ENCODE assay signal across 8 cellular contexts in the genomic region with DNA sequence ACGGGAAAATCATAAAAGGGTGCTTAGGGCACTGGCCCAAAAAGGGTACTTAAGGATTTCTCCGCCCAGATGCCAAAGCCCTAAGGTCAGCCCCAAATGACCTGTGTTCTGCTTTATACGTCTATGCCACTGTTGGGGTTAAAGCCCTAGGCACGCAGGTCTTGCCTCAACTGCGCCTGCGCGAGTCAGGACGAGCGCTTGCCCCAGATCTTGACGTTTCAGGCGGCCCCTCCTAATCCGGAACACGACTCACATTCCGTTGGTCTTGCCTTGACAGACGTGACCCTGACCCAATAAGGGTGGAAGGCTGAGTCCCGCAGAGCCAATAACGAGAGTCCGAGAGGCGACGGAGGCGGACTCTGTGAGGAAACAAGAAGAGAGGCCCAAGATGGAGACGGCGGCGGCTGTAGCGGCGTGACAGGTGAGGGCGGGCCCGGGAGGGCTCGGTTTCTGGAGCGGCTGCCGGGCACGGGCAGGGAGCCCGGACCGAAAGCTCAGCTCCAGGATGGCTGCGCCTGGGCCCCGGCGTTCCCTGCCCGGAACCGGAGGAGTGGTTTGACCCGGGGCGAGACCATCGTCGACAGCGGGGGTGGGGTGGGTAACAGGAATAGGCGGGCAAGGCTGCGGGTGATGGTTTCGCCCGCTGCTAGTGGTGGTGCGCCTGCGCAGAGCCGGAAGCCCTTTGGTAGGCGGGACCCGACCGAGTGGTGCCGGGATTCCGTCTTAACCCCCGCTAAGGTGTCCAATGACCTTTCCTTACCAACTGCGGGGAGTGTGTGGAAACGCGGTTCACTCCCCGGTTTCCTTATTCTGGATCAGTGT. TPM values are rescaled to one million over a fixed set of nuclear protein-coding genes. Genes with fewer than 3 reads are reported as not detected.
DNase-seq lines count a peak whose midpoint lies in the region; ATAC-seq and TF ChIP-seq lines count a peak whose summit lies in the region.

A gene (plus strand): TSS at position 375 of the 822 bp plus-strand sequence. CDS start 1,763 bp downstream, outside the sequence.

- peak within 1 kb of the TSS; percentile 96 for H3K27ac Mint-ChIP-seq in T-helper 17 cell
- peak within 1 kb of the TSS; percentile 96 for H3K27ac Mint-ChIP-seq in progenitor cell of endocrine pancreas

- DNase-seq in NCI-H1694 treated with DMSO at 0.1 percent for 48 hours (lab: John Stamatoyannopoulos, UW) = peak; percentile 95
- peak; percentile 79 to 90 (median 87) for DNase-seq in T-helper 17 cell
- peak; percentile 38 to 97 (median 91) for DNase-seq in amygdala (lab: John Stamatoyannopoulos, UW)
- DNase-seq in left cardiac atrium = peak; percentile 97
- DNase-seq in progenitor cell of endocrine pancreas (ENCODE audit: low spot score, unreplicated experiment) = peak; percentile 90
- peak; percentile 97 for DNase-seq in ureter (ENCODE audit: low spot score)

- peaks cover 6% of the 10 kb centered on the region for H3K9me3 Mint-ChIP-seq in progenitor cell of endocrine pancreas (ENCODE audit: low read depth)

- intact Hi-C loops in left cardiac atrium (cut with DNase I) = loop anchor here (5.0 to 10.0 kb wide), 2 partner anchors 64 to 81 kb away; a partner anchor contains a TSS

- ATAC-seq in HG02885 (IDR thresholded peaks at IDR 0.05; ENCODE audit: poor library complexity, unreplicated experiment) (peak; percentile 89), T-helper 17 cell (peak; percentile 90), left cardiac atrium (peak; percentile 95 to 96)

- H3K4me3 Mint-ChIP-seq in T-helper 17 cell = peak within 1 kb of the TSS; percentile 91
- peak within 1 kb of the TSS; percentile 90 for H3K4me3 Mint-ChIP-seq in progenitor cell of endocrine pancreas (ENCODE audit: low read depth)

- H3K9me3 ChIP-seq in T-helper 17 cell (ENCODE audit: control insufficient read depth, low read length, poor library complexity, severe bottlenecking) = no peaks in the 10 kb centered on the region

- TF ChIP-seq CTCF in progenitor cell of endocrine pancreas (IDR thresholded peaks at IDR 0.05; ENCODE audit: unreplicated experiment) = no peak

- no peaks in the 10 kb centered on the region for H3K27me3 Mint-ChIP-seq in T-helper 17 cell
- H3K27me3 Mint-ChIP-seq in progenitor cell of endocrine pancreas = no peaks in the 10 kb centered on the region

- H3K4me1 Mint-ChIP-seq in T-helper 17 cell (peaks cover 25% of the 10 kb centered on the region), progenitor cell of endocrine pancreas (ENCODE audit: low read depth) (peaks cover 15% of the 10 kb centered on the region)

- H3K36me3 Mint-ChIP-seq in T-helper 17 cell (ENCODE audit: low read depth) (peaks cover 7% of the 10 kb centered on the region), progenitor cell of endocrine pancreas (ENCODE audit: insufficient read depth) (peaks cover 4% of the 10 kb centered on the region)

- peak; percentile 64 for TF ChIP-seq POLR2A in GM15510 (IDR thresholded peaks at IDR 0.05; ENCODE audit: borderline replicate concordance, extremely low read depth, insufficient read length)

RNA-seq across cellular contexts. Expression of the gene that starts here (rescaled TPM):
- total RNA-seq in T-helper 17 cell (100 to 1,000 TPM; 132 to 140 TPM), left cardiac atrium (10 to 100 TPM; 64.4 to 75.0 TPM), progenitor cell of endocrine pancreas (76.8 and 77.7 TPM in 2 replicates), ureter (68.5 TPM)

Comparison
In these comparisons a context has a peak if more than half of its experiments do, and no peak if none do; other contexts are left out.
1. Peak in every context shown above with its lines: DNase-seq and ATAC-seq.